ENCODE assay signal across 11 cellular contexts in the genomic region with DNA sequence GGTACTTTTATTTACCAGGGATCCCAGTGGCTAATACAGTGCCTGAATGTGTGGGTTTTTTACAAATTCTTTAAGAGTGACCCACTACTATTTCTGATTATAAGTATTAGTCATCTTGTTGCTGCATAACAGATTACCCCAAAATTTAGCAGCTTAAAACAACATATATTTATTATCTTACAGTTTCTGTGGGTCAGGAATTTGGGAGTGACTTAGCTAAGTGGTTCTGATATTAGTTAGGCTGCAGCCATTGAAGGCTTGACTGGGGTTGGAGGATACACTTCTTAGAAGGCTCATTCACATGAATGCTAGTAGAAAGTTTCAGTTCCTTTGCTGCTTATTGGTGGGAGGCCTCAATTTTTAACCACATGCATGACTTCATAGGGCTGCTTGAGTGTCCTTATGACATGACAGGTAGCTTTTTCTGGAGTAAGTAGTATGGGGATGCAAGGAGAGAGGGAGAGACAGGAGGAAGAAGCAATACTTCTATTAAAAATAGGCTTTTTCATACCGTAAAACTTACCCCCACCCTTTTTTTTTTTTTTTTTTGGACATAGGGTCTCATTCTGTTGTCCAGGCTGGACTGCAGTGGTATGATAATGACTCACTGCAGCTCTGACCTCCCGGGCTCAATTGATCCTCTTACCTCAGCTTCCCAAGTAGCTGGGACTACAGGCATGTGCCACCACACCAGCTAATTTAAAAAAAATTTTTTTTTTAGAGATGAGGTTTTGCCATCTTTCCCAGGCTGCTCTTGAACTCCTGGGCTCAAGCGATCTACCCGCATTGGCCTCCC. TPM values are rescaled to one million over a fixed set of nuclear protein-coding genes. Genes with fewer than 3 reads are reported as not detected.
DNase-seq lines count a peak whose midpoint lies in the region; ATAC-seq and TF ChIP-seq lines count a peak whose summit lies in the region.
"Had no signal": no experiment of that assay in that cellular context is flagged by ENCODE, and none has a peak within 500 bp of the region (broad histone marks: within the 10 kb centered on the region; RNA-seq: fewer than 3 reads in every experiment).

No MANE protein-coding gene starts in this region.

- in situ Hi-C loops in KBM-7 (cut with MboI; ENCODE audit: low pct_unique_long_range_greater_than_20kb, low sequenced_read_pairs) = no loop called here

- H3K36me3 Mint-ChIP-seq in natural killer cell treated with Interleukin-12 subunit alpha and Interleukin-12 subunit beta and Interleukin-15 and Interleukin-18, amount 100 ng/mL, for 72 hours = peaks cover 15% of the 10 kb centered on the region
- no peaks in the 10 kb centered on the region for H3K36me3 Mint-ChIP-seq in natural killer cell

- DNase-seq in natural killer cell treated with Interleukin-12 subunit alpha and Interleukin-12 subunit beta and Interleukin-15 and Interleukin-18, amount 100 ng/mL, for 72 hours (ENCODE audit: low spot score) = no peak
- DNase-seq in natural killer cell (no peak), NOMO-1 treated with DMSO at 0.1 percent for 48 hours (lab: John Stamatoyannopoulos, UW; ENCODE audit: unreplicated experiment) (peak; percentile 64), KBM-7 (no peak), tibial nerve (ENCODE audit: low spot score in 2 of 2) (no peak), iPS-NIHi11 (ENCODE audit: low spot score) (no peak), medulla oblongata (ENCODE audit: extremely low spot score) (no peak)

- H3K27ac Mint-ChIP-seq in natural killer cell treated with Interleukin-12 subunit alpha and Interleukin-12 subunit beta and Interleukin-15 and Interleukin-18, amount 100 ng/mL, for 72 hours = no peak overlapping the region
- H3K27ac Mint-ChIP-seq in natural killer cell = no peak overlapping the region
- H3K27ac Mint-ChIP-seq: activated T-helper 2 cell treated with anti-CD3 and anti-CD28 coated beads, Interferon-gamma antibody, Interleukin-2, Interleukin-4, amounts not matched to agents 10 μg/mL and 5 μg/mL and 100 μg/mL, durations not matched to agents 14 hours and 24 hours and 36 hours; progenitor cell of endocrine pancreas had no signal

- H3K9me3 ChIP-seq in tibial nerve = peaks cover 0 to 14% (median 0%) of the 10 kb centered on the region in 4 donors
- H3K9me3 ChIP-seq: thoracic aorta had no signal

- H3K4me3 ChIP-seq in tibial nerve = no peak overlapping the region
- H3K4me3 ChIP-seq: thoracic aorta had no signal

- H3K27me3 Mint-ChIP-seq in natural killer cell treated with Interleukin-12 subunit alpha and Interleukin-12 subunit beta and Interleukin-15 and Interleukin-18, amount 100 ng/mL, for 72 hours = peaks cover 0 to 39% of the 10 kb centered on the region in 2 donors
- peaks cover 7 to 55% of the 10 kb centered on the region in 2 donors for H3K27me3 Mint-ChIP-seq in natural killer cell (ENCODE audit: low read depth in 2 of 2)
- H3K27me3 Mint-ChIP-seq: progenitor cell of endocrine pancreas had no signal

- WGBS in tibial nerve, 2 donors = 89 to 90% methylated on average over 4 of the region's 4 CpGs

- no peak for TF ChIP-seq EP300 in tibial nerve (IDR thresholded peaks at IDR 0.05)

- ATAC-seq in natural killer cell treated with Interleukin-12 subunit alpha and Interleukin-12 subunit beta and Interleukin-15 and Interleukin-18, amount 100 ng/mL, for 72 hours = peak in 1 of 2 donors; percentile 87
- ATAC-seq in natural killer cell (no peak), HG02970 (IDR thresholded peaks at IDR 0.05; ENCODE audit: low FRiP score, unreplicated experiment) (peak; percentile 62)

- no peaks in the 10 kb centered on the region for H3K9me3 Mint-ChIP-seq in natural killer cell treated with Interleukin-12 subunit alpha and Interleukin-12 subunit beta and Interleukin-15 and Interleukin-18, amount 100 ng/mL, for 72 hours
- H3K9me3 Mint-ChIP-seq in natural killer cell = no peaks in the 10 kb centered on the region

- intact Hi-C loops in natural killer cell (cut with micrococcal nuclease) = no loop called here

- H3K4me3 Mint-ChIP-seq in natural killer cell treated with Interleukin-12 subunit alpha and Interleukin-12 subunit beta and Interleukin-15 and Interleukin-18, amount 100 ng/mL, for 72 hours = peak overlapping the region; percentile 8
- no peak overlapping the region for H3K4me3 Mint-ChIP-seq in natural killer cell

- H3K27me3 ChIP-seq in tibial nerve = no peaks in the 10 kb centered on the region

- H3K4me1 ChIP-seq in tibial nerve = no peaks in the 10 kb centered on the region

- no peak overlapping the region for H3K27ac ChIP-seq in tibial nerve
- H3K27ac ChIP-seq: thoracic aorta had no signal

- no peak for TF ChIP-seq POLR2A in tibial nerve (IDR thresholded peaks at IDR 0.05)

- peaks cover 0 to 9% (median 0%) of the 10 kb centered on the region in 3 donors for H3K36me3 ChIP-seq in tibial nerve
- H3K36me3 ChIP-seq: thoracic aorta had no signal

- H3K4me1 Mint-ChIP-seq in natural killer cell treated with Interleukin-12 subunit alpha and Interleukin-12 subunit beta and Interleukin-15 and Interleukin-18, amount 100 ng/mL, for 72 hours (ENCODE audit: low read depth in 2 of 2) = peaks cover 0 to 10% of the 10 kb centered on the region in 2 donors
- H3K4me1 Mint-ChIP-seq in natural killer cell = no peaks in the 10 kb centered on the region

- TF ChIP-seq CTCF in natural killer cell (IDR thresholded peaks at IDR 0.05) (no peak), tibial nerve (IDR thresholded peaks at IDR 0.05) (no peak)

RNA-seq across cellular contexts. Expression of gene POLE4, which starts 13.3 kb away (rescaled TPM):
- 10 to 100 TPM; 32.8 to 60.7 TPM for total RNA-seq in natural killer cell treated with Interleukin-12 subunit alpha and Interleukin-12 subunit beta and Interleukin-15 and Interleukin-18, amount 100 ng/mL, for 72 hours
- total RNA-seq in natural killer cell (10 to 100 TPM; 31.1 to 35.3 (median 34.4) TPM), tibial nerve (10 to 100 TPM; 16.2 to 44.2 (median 25.9) TPM)
